In genomic region chr12:32736445-32736844, GRCh38 we compare ENCODE assay signal across 18 cellular contexts.
"Had no signal": no experiment of that assay in that cellular context is flagged by ENCODE, and none has a peak within 500 bp of the region (broad histone marks: within the 10 kb centered on the region; RNA-seq: fewer than 3 reads in every experiment).

No MANE protein-coding gene starts in this region.

- H3K4me3 Mint-ChIP-seq: activated B cell treated with CpG ODN at 0.5 μM for 24 hours; activated naive CD8-positive, alpha-beta T cell treated with anti-CD3 and anti-CD28 coated beads, Interleukin-2, amount 50 U/mL, for 24 hours; brain; effector memory CD8-positive, alpha-beta T cell; natural killer cell had no signal

- ATAC-seq: activated naive CD8-positive, alpha-beta T cell treated with anti-CD3 and anti-CD28 coated beads, Interleukin-2, amount 50 U/mL, for 24 hours; effector memory CD8-positive, alpha-beta T cell; natural killer cell; stimulated activated naive CD8-positive, alpha-beta T cell treated with anti-CD3 and anti-CD28 coated beads, Interleukin-15, Interleukin-2, amounts not matched to agents 100 U/mL and 50 U/mL, for 24 hours had no signal

- H3K27me3 Mint-ChIP-seq: activated B cell treated with CpG ODN at 0.5 μM for 24 hours; activated naive CD8-positive, alpha-beta T cell treated with anti-CD3 and anti-CD28 coated beads, Interleukin-2, amount 50 U/mL, for 24 hours; brain; effector memory CD8-positive, alpha-beta T cell had no signal

- H3K4me1 Mint-ChIP-seq: activated B cell treated with CpG ODN at 0.5 μM for 24 hours, natural killer cell had no signal

- H3K9me3 Mint-ChIP-seq: activated B cell treated with CpG ODN at 0.5 μM for 24 hours; activated naive CD8-positive, alpha-beta T cell treated with anti-CD3 and anti-CD28 coated beads, Interleukin-2, amount 50 U/mL, for 24 hours; activated T-helper 2 cell treated with anti-CD3 and anti-CD28 coated beads, Interferon-gamma antibody, Interleukin-2, Interleukin-4, amounts not matched to agents 10 μg/mL and 5 μg/mL and 100 μg/mL, durations not matched to agents 14 hours and 24 hours and 36 hours; brain; effector memory CD8-positive, alpha-beta T cell; natural killer cell had no signal

- DNase-seq: activated B cell treated with CpG ODN at 0.5 μM for 24 hours; activated CD4-positive, alpha-beta T cell treated with anti-CD3 and anti-CD28 coated beads for 48 hours; activated naive CD4-positive, alpha-beta T cell treated with Interleukin-2 at 50 U/mL for 16 hours; activated naive CD8-positive, alpha-beta T cell treated with anti-CD3 and anti-CD28 coated beads, Interleukin-2, amount 50 U/mL, for 24 hours; anterior cingulate cortex; caudate nucleus; effector memory CD8-positive, alpha-beta T cell; mesendoderm; natural killer cell; nucleus accumbens; posterior cingulate gyrus; retina; stimulated activated CD4-positive, alpha-beta T cell treated with anti-CD3 and anti-CD28 coated beads, Interleukin-1b, Interleukin-23, amount 100 ng/mL, for 48 hours; stimulated activated CD8-positive, alpha-beta memory T cell treated with anti-CD3 and anti-CD28 coated beads, Interleukin-4, amount 100 ng/mL, for 48 hours; stimulated activated naive CD8-positive, alpha-beta T cell treated with anti-CD3 and anti-CD28 coated beads, Interleukin-15, Interleukin-2, amounts not matched to agents 100 U/mL and 50 U/mL, for 24 hours; trophoblast cell had no signal

- H3K36me3 Mint-ChIP-seq: natural killer cell had no signal

- H3K27ac Mint-ChIP-seq: activated B cell treated with CpG ODN at 0.5 μM for 24 hours; activated naive CD8-positive, alpha-beta T cell treated with anti-CD3 and anti-CD28 coated beads, Interleukin-2, amount 50 U/mL, for 24 hours; activated T-helper 2 cell treated with anti-CD3 and anti-CD28 coated beads, Interferon-gamma antibody, Interleukin-2, Interleukin-4, amounts not matched to agents 10 μg/mL and 5 μg/mL and 100 μg/mL, durations not matched to agents 14 hours and 24 hours and 36 hours; effector memory CD8-positive, alpha-beta T cell had no signal
